Comparison of ENCODE assay signal across 8 cellular contexts in the genomic region with DNA sequence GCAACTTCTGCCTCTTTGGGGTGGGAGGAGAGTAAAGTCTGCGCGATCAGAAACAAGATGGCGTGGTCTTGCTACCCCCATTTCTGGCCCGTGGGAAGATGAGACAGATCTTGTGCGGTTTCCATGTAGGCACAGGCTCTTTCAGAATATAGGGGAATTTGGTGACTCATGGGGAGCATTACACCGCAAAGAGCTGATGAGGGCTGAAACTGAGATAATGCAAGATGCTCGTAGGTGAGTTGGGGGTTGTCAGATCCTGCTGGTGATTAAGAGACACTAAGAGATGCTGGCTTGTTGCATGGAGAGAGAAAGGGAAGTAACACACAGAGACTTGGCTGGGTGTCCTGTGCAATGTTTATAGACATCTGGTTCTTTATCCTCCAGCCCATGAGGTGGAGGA. TPM values are rescaled to one million over a fixed set of nuclear protein-coding genes. Genes with fewer than 3 reads are reported as not detected.
DNase-seq lines count a peak whose midpoint lies in the region; ATAC-seq, FAIRE-seq and TF ChIP-seq lines count a peak whose summit lies in the region.

No MANE protein-coding gene starts in this region.

- DNase-seq in GM12892 (ENCODE audit: insufficient read length), result no peak
- DNase-seq in astrocyte of the cerebellum (ENCODE audit: low read depth), result peak; percentile 41
- peak; percentile 84 for DNase-seq in non-pigmented ciliary epithelial cell (ENCODE audit: low read depth)
- no peak for DNase-seq in NCI-H2107 treated with DMSO at 0.1 percent for 48 hours (lab: John Stamatoyannopoulos, UW; ENCODE audit: unreplicated experiment)
- no peak for DNase-seq in NOMO-1 treated with dmso at 0.1 percent for 144 hours (lab: John Stamatoyannopoulos, UW; ENCODE audit: unreplicated experiment)
- no peak for DNase-seq in NCI-H2227 treated with DMSO at 0.1 percent for 48 hours (lab: John Stamatoyannopoulos, UW)

- FAIRE-seq in GM12892 (lab: Jason Lieb, UNC), result no peak

- no peak for TF ChIP-seq CTCF in astrocyte of the cerebellum (IDR thresholded peaks at IDR 0.05; ENCODE audit: low read depth, low read length, missing control alignments)

- H3K4me3 ChIP-seq in astrocyte of the cerebellum (ENCODE audit: low read depth, low read length), result peak overlapping the region; percentile 56

- peak; percentile 37; the same call in 1 of the 2 replicates for TF ChIP-seq POLR2A in GM12892 (IDR thresholded peaks at IDR 0.05; ENCODE audit: low read depth, low read length)

- ATAC-seq in HG02938 (IDR thresholded peaks at IDR 0.05; ENCODE audit: unreplicated experiment) (peak; percentile 55), HG02763 (IDR thresholded peaks at IDR 0.05; ENCODE audit: unreplicated experiment) (no peak)

- in situ Hi-C loops in astrocyte of the cerebellum (cut with HindIII; ENCODE audit: low sequenced_read_pairs), result no loop called here

RNA-seq across cellular contexts. Expression of a gene that starts 1.5 kb away (rescaled TPM):
- polyA plus RNA-seq in GM12892 (2012; ENCODE audit: missing spikeins), result 5.2 TPM

RNA-seq across cellular contexts. Expression of a gene that starts 4.2 kb away (rescaled TPM):
- 0.61 TPM for polyA plus RNA-seq in GM12892 (2012; ENCODE audit: missing spikeins)

Comparison
In these comparisons a context has a peak if more than half of its experiments do, and no peak if none do; other contexts are left out.
1. DNase-seq: peak in astrocyte of the cerebellum (single experiment) and non-pigmented ciliary epithelial cell (single experiment); none in GM12892 (single experiment), NCI-H2107 treated with DMSO at 0.1 percent for 48 hours (single experiment), NOMO-1 treated with dmso at 0.1 percent for 144 hours (single experiment) and NCI-H2227 treated with DMSO at 0.1 percent for 48 hours (single experiment).